Comparison of ENCODE assay signal across 8 cellular contexts in the genomic region with DNA sequence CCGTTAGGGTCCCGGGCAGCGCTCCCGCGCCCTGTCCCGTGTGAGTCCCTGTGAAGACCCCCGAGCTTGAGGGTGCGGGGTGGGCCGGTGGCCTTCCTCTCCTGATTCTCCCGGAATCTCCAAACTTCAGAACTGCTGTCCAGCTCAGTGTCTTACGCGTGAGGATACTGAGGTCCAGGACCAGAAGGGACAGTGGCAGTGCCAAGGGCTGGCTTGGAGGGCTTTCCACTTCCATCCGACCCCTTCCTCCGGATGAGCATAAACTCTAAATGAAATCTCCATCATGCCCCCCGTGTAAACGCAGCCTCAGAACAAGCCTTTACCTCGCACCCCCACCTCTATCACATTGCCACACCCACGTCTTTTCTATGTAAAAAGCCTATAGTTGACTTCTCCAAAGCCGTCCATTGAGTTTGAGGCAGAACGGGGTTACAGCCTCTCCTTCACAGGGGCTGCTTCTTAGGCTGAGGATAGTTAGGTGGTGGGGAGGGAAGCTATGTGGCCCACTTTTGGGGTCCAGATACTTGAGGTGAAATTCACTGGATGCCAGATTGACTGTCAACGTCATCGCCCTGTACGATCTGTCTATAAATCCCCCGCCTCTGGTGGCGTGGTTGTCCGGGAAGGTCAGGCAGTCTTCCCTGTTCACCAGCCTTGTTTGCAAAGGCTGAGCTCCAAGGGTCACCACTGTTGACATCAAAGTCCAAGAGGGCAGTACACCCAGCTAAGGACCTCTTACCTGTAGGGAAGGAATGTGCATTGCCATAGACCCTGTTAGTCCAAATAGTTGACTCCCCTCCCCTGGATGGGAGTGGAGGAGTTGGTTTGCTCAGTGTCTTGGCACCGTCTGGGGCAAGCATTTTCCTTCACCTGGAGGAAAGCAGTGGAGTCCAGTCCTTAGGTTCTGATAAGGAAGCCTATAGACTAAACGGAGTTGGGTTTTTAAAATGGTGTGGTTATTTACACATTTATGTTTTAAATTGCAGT. TPM values are rescaled to one million over a fixed set of nuclear protein-coding genes. Genes with fewer than 3 reads are reported as not detected.
DNase-seq lines count a peak whose midpoint lies in the region; ATAC-seq, FAIRE-seq and TF ChIP-seq lines count a peak whose summit lies in the region.

No MANE protein-coding gene starts in this region.

- peak overlapping the region; percentile 70 to 98 (median 81) for H3K4me3 ChIP-seq in H1 (ENCODE audit: extremely low read depth in 1 of 4, insufficient read depth in 2 of 4, low read depth in 3 of 4, low read length in 4 of 4)
- peak overlapping the region; percentile 89 for H3K4me3 ChIP-seq in naive thymus-derived CD4-positive, alpha-beta T cell (ENCODE audit: low read length)
- H3K4me3 ChIP-seq in upper lobe of right lung: peak overlapping the region; percentile 92

- H3K18ac ChIP-seq in H1 (ENCODE audit: extremely low read depth, low read length): no peak overlapping the region

- peaks cover 47% of the 10 kb centered on the region for H3K4me1 Mint-ChIP-seq in activated CD4-positive, alpha-beta T cell treated with anti-CD3 and anti-CD28 coated beads, Interleukin-2, amount 10 ng/mL, durations not matched to agents 7 days and 5 days
- peaks cover 23 to 51% (median 43%) of the 10 kb centered on the region in 7 donors for H3K4me1 Mint-ChIP-seq in naive thymus-derived CD4-positive, alpha-beta T cell

- CTCF ChIA-PET in activated CD4-positive, alpha-beta T cell treated with anti-CD3 and anti-CD28 coated beads, Interleukin-2, amount 10 ng/mL, durations not matched to agents 7 days and 5 days (lab: Charles Lee): interaction anchor here (1.2 to 1.4 kb wide), 2 partner anchors 8 to 206 kb away, joined by 3 to 5 read pairs; no protein-coding TSS in a partner anchor
- CTCF ChIA-PET in H1 (lab: Charles Lee; ENCODE audit: partially characterized antibody): interaction anchor here (1.1 to 1.6 kb wide), 3 partner anchors 8 to 67 kb away, joined by 3 to 5 read pairs (median 4); a partner anchor contains a TSS
- CTCF ChIA-PET in naive thymus-derived CD4-positive, alpha-beta T cell (lab: Charles Lee): interaction anchor here (3.1 kb wide), 1 partner anchor 8 kb away, joined by 19 read pairs; no protein-coding TSS in a partner anchor

- H3K9me3 ChIP-seq in H1 (ENCODE audit: insufficient read depth in 2 of 2, low read depth in 1 of 2, low read length in 1 of 2) (no peaks in the 10 kb centered on the region), upper lobe of right lung (no peaks in the 10 kb centered on the region)
- H3K9me3 ChIP-seq in naive thymus-derived CD4-positive, alpha-beta T cell (ENCODE audit: control insufficient read depth in 2 of 3, low read length in 3 of 3): no peaks in the 10 kb centered on the region

- no peak overlapping the region for H2BK15ac ChIP-seq in H1 (ENCODE audit: low read length)

- peak; percentile 36 for ATAC-seq in naive thymus-derived CD4-positive, alpha-beta T cell
- ATAC-seq in upper lobe of right lung (peak; percentile 57), GM18868 (IDR thresholded peaks at IDR 0.05; ENCODE audit: unreplicated experiment) (no peak)

- peaks cover 4 to 7% of the 10 kb centered on the region in 2 experiments for H4K20me1 ChIP-seq in H1 (replicated peaks in 1 of 2; ENCODE audit: control insufficient read depth in 1 of 2, insufficient read depth in 2 of 2, low read length in 2 of 2)

- TF ChIP-seq CTCF in GM13976 (IDR thresholded peaks at IDR 0.05; ENCODE audit: borderline replicate concordance, control extremely low read depth, extremely low read depth, insufficient read depth, missing control alignments): no peak
- TF ChIP-seq CTCF in H1 (IDR thresholded peaks at IDR 0.05; ENCODE audit: control extremely low read depth in 1 of 3, insufficient read depth in 1 of 3, low read depth in 1 of 3, low read length in 3 of 3): no peak
- no peak for TF ChIP-seq CTCF in upper lobe of right lung (IDR thresholded peaks at IDR 0.05)

- H3K23ac ChIP-seq in H1 (ENCODE audit: insufficient read length): no peak overlapping the region

- no peak for TF ChIP-seq POLR2A in H1 (IDR thresholded peaks at IDR 0.05; ENCODE audit: control extremely low read depth in 1 of 2, low read depth in 2 of 2, low read length in 2 of 2)

- POLR2A ChIA-PET in activated CD4-positive, alpha-beta T cell treated with anti-CD3 and anti-CD28 coated beads, Interleukin-2, amount 10 ng/mL, durations not matched to agents 7 days and 5 days (lab: Charles Lee): interaction anchor here (1.5 kb wide), 1 partner anchor 9 kb away, joined by 3 read pairs; no protein-coding TSS in a partner anchor
- POLR2A ChIA-PET in H1 (lab: Charles Lee; ENCODE audit: partially characterized antibody): interaction anchor here (1.4 to 7.4 kb wide), 5 partner anchors 7 to 55 kb away, joined by 3 to 46 read pairs (median 5); no protein-coding TSS in a partner anchor
- POLR2A ChIA-PET in naive thymus-derived CD4-positive, alpha-beta T cell (lab: Charles Lee): interaction anchor here (0.7 to 4.6 kb wide), 14 partner anchors 8 to 885 kb away, joined by 3 to 117 read pairs (median 4); a partner anchor contains a TSS

- no peak overlapping the region for H2BK120ac ChIP-seq in H1 (replicated peaks; ENCODE audit: low read depth, low read length)

- in situ Hi-C loops in GM13976 (cut with MboI; ENCODE audit: low sequenced_read_pairs, unreplicated experiment): no loop called here

- FAIRE-seq in H1 (lab: Jason Lieb, UNC): no peak

- H3K27me3 ChIP-seq in H1 (replicated peaks in 1 of 4; ENCODE audit: control insufficient read depth in 3 of 4, extremely low read depth in 1 of 4, insufficient read depth in 3 of 4, low read length in 3 of 4) (peaks cover 0 to 6% (median 0%) of the 10 kb centered on the region in 4 experiments; a peak in 1 of 7 replicates), upper lobe of right lung (no peaks in the 10 kb centered on the region)
- no peaks in the 10 kb centered on the region for H3K27me3 ChIP-seq in naive thymus-derived CD4-positive, alpha-beta T cell (ENCODE audit: control insufficient read depth in 2 of 2, insufficient read depth in 2 of 2, low read length in 2 of 2)

- peaks cover 46% of the 10 kb centered on the region for H3K36me3 Mint-ChIP-seq in activated CD4-positive, alpha-beta T cell treated with anti-CD3 and anti-CD28 coated beads, Interleukin-2, amount 10 ng/mL, durations not matched to agents 7 days and 5 days (ENCODE audit: low read depth)
- peaks cover 0 to 34% (median 4%) of the 10 kb centered on the region in 5 donors for H3K36me3 Mint-ChIP-seq in naive thymus-derived CD4-positive, alpha-beta T cell

- peaks cover 4% of the 10 kb centered on the region; the same call in 1 of the 2 replicates for H3K79me1 ChIP-seq in H1 (ENCODE audit: low read depth, low read length)

- H3K4me1 ChIP-seq in H1 (replicated peaks in 1 of 4; ENCODE audit: control insufficient read depth in 3 of 4, insufficient read depth in 4 of 4, low read length in 3 of 4) (peaks cover 0 to 9% (median 5%) of the 10 kb centered on the region in 4 experiments; a peak in 4 of 7 replicates), upper lobe of right lung (peaks cover 54% of the 10 kb centered on the region)
- H3K4me1 ChIP-seq in naive thymus-derived CD4-positive, alpha-beta T cell (ENCODE audit: control insufficient read depth in 2 of 2, insufficient read depth in 2 of 2, low read length in 2 of 2): peaks cover 22 to 30% of the 10 kb centered on the region in 2 donors

- H3K56ac ChIP-seq in H1 (replicated peaks; ENCODE audit: insufficient read length, low read depth, low read length): peak overlapping the region; percentile 37

- no peak for TF ChIP-seq RAD21 in H1 (IDR thresholded peaks at IDR 0.05 in 1 of 2, conservative IDR thresholded peaks at IDR 0.05 in 1 of 2; ENCODE audit: low read depth in 2 of 2, low read length in 2 of 2)

- peaks cover 0 to 2% (median 0%) of the 10 kb centered on the region in 4 experiments; a peak in 1 of 8 replicates for H3K36me3 ChIP-seq in H1 (ENCODE audit: control insufficient read depth in 2 of 4, insufficient read depth in 4 of 4, low read length in 3 of 4)
- H3K36me3 ChIP-seq in naive thymus-derived CD4-positive, alpha-beta T cell (ENCODE audit: control insufficient read depth in 2 of 3, insufficient read depth in 3 of 3, low read length in 3 of 3): peaks cover 0 to 3% (median 0%) of the 10 kb centered on the region in 3 experiments
- no peaks in the 10 kb centered on the region for H3K36me3 ChIP-seq in upper lobe of right lung

- TF ChIP-seq EP300 in H1 (IDR thresholded peaks at IDR 0.05; ENCODE audit: borderline replicate concordance in 1 of 2, low read depth in 2 of 2, low read length in 2 of 2): no peak

- H4K5ac ChIP-seq in H1 (ENCODE audit: insufficient read length, low read depth, low read length): no peak overlapping the region

- peak overlapping the region; percentile 92 for H3K27ac Mint-ChIP-seq in activated CD4-positive, alpha-beta T cell treated with anti-CD3 and anti-CD28 coated beads, Interleukin-2, amount 10 ng/mL, durations not matched to agents 7 days and 5 days
- H3K27ac Mint-ChIP-seq in naive thymus-derived CD4-positive, alpha-beta T cell: peak overlapping the region; percentile 95 to 100 (median 98)

- H2BK12ac ChIP-seq in H1 (ENCODE audit: low read depth, low read length): 0 out of 2 replicates have a peak overlapping the region, but pooled peaks have one; percentile 52

- DNase-seq in GM13976 (ENCODE audit: low spot score): peak; percentile 34
- peak; percentile 83 for DNase-seq in NAMALWA (ENCODE audit: low spot score)
- DNase-seq in activated CD4-positive, alpha-beta T cell treated with anti-CD3 and anti-CD28 coated beads, Interleukin-2, amount 10 ng/mL, durations not matched to agents 7 days and 5 days: peak; percentile 63
- peak in 1 of 2 experiments; percentile 47 for DNase-seq in H1 (ENCODE audit: low read depth in 1 of 2, low spot score in 2 of 2)
- peak; percentile 16 to 79 (median 72) for DNase-seq in naive thymus-derived CD4-positive, alpha-beta T cell
- peak; percentile 79 for DNase-seq in upper lobe of right lung
- no peak for DNase-seq in NCI-H2081 (lab: John Stamatoyannopoulos, UW)

- H3K23me2 ChIP-seq in H1 (ENCODE audit: low read depth, low read length): peaks cover 13% of the 10 kb centered on the region

- H3K4ac ChIP-seq in H1 (replicated peaks; ENCODE audit: insufficient read length, low read depth, low read length): no peak overlapping the region

- no peak overlapping the region for H2BK5ac ChIP-seq in H1 (ENCODE audit: low read depth, low read length)

- intact Hi-C loops in naive thymus-derived CD4-positive, alpha-beta T cell (cut with micrococcal nuclease): loop anchor here (1.0 to 10.0 kb wide), 5 partner anchors 9 to 886 kb away; a partner anchor contains a TSS
- intact Hi-C loops in upper lobe of right lung (cut with DNase I): no loop called here

- H2AK5ac ChIP-seq in H1 (ENCODE audit: low read depth, low read length): no peak overlapping the region

- H3K9ac ChIP-seq in H1 (replicated peaks in 1 of 4; ENCODE audit: extremely low read depth in 1 of 4, low read depth in 3 of 4, low read length in 3 of 4): peak overlapping the region in 3 of 4 experiments; percentile 58 to 82 (median 76); a peak in 6 of 7 replicates

- no peak overlapping the region for H2BK20ac ChIP-seq in H1 (ENCODE audit: low read length)

- no peak overlapping the region for H3K27ac ChIP-seq in H1 (ENCODE audit: low read depth, low read length)
- peak overlapping the region; percentile 97 for H3K27ac ChIP-seq in naive thymus-derived CD4-positive, alpha-beta T cell (ENCODE audit: low read depth, low read length)
- peak overlapping the region; percentile 98 for H3K27ac ChIP-seq in upper lobe of right lung

- peak overlapping the region; percentile 83 for H3K4me3 Mint-ChIP-seq in activated CD4-positive, alpha-beta T cell treated with anti-CD3 and anti-CD28 coated beads, Interleukin-2, amount 10 ng/mL, durations not matched to agents 7 days and 5 days
- H3K4me3 Mint-ChIP-seq in naive thymus-derived CD4-positive, alpha-beta T cell: peak overlapping the region; percentile 88 to 100 (median 97)

- no peaks in the 10 kb centered on the region for H3K27me3 Mint-ChIP-seq in activated CD4-positive, alpha-beta T cell treated with anti-CD3 and anti-CD28 coated beads, Interleukin-2, amount 10 ng/mL, durations not matched to agents 7 days and 5 days
- H3K27me3 Mint-ChIP-seq in naive thymus-derived CD4-positive, alpha-beta T cell: no peaks in the 10 kb centered on the region

- H4K8ac ChIP-seq in H1 (ENCODE audit: extremely low read depth, insufficient read depth, low read length): no peak overlapping the region

- no peaks in the 10 kb centered on the region for H3K9me3 Mint-ChIP-seq in activated CD4-positive, alpha-beta T cell treated with anti-CD3 and anti-CD28 coated beads, Interleukin-2, amount 10 ng/mL, durations not matched to agents 7 days and 5 days
- H3K9me3 Mint-ChIP-seq in naive thymus-derived CD4-positive, alpha-beta T cell: peaks cover 0 to 2% (median 0%) of the 10 kb centered on the region in 11 donors

- H3K4me2 ChIP-seq in H1 (ENCODE audit: insufficient read depth in 1 of 2, low read depth in 2 of 2, low read length in 2 of 2): peak overlapping the region; percentile 84 to 88

- WGBS in H1 (ENCODE audit: extremely low coverage in 1 of 2, insufficient coverage in 1 of 2, insufficient read length in 1 of 2, insufficient replicate concordance in 2 of 2, low coverage in 1 of 2, low lambda C conversion rate in 2 of 2, missing lambda C conversion rate in 1 of 2), 2 experiments: 20% methylated on average over 25 of the region's 28 CpGs; no CpG with 5 or more reads in 1 of the 2 experiments

- peaks cover 2 to 50% of the 10 kb centered on the region in 2 experiments; a peak in 3 of 4 replicates for H3K79me2 ChIP-seq in H1 (ENCODE audit: control insufficient read depth in 1 of 2, insufficient read depth in 2 of 2, low read length in 2 of 2)

- H3K14ac ChIP-seq in H1 (ENCODE audit: insufficient read length): no peak overlapping the region

- no peak overlapping the region for H4K91ac ChIP-seq in H1 (replicated peaks; ENCODE audit: insufficient read length, low read length)

- H2AFZ ChIP-seq in H1 (ENCODE audit: low read length): no peak overlapping the region

RNA-seq across cellular contexts. Expression of a gene that starts 1.2 kb away (rescaled TPM):
- 10 to 100 TPM; 80.1 to 94.1 TPM for total RNA-seq in activated CD4-positive, alpha-beta T cell treated with anti-CD3 and anti-CD28 coated beads, Interleukin-2, amount 10 ng/mL, durations not matched to agents 7 days and 5 days
- total RNA-seq in H1 (2021; fragmentation: NEBNext Ultra II Directional; extraction: Animal tissue kit (Norgen Biotek cat#: 25700)): 14.1 and 16.4 TPM in 2 replicates
- 4.7 and 4.8 TPM in 2 replicates for polyA plus RNA-seq in H1 (2011; rRNA removed)
- polyA plus RNA-seq in H1 (2011; cell fraction: cytosol; rRNA removed): 7.2 TPM
- 9.5 TPM for polyA plus RNA-seq in H1 (2011; cell fraction: nucleus; rRNA removed)
- 5.8 to 9.3 TPM (median 7.1 TPM) in 4 replicates for polyA plus RNA-seq in H1 (2012, experiment 1 of 2)
- polyA plus RNA-seq in H1 (2012, experiment 2 of 2): 1.0 TPM
- polyA plus RNA-seq in H1 (2013, experiment 1 of 2): 7.5 TPM
- polyA plus RNA-seq in H1 (2013, experiment 2 of 2): 7.5 TPM
- polyA minus RNA-seq in H1 (2011; rRNA and poly(A)+ RNA removed): 13.2 and 21.5 TPM in 2 replicates
- polyA minus RNA-seq in H1 (2011; cell fraction: cytosol; rRNA and poly(A)+ RNA removed): 8.7 TPM
- 23.2 TPM for polyA minus RNA-seq in H1 (2011; cell fraction: nucleus; rRNA and poly(A)+ RNA removed)
- 100 to 1,000 TPM in 4 of 5 experiments, 10 to 100 TPM in 1; 97.3 to 138 (median 126) TPM for total RNA-seq in naive thymus-derived CD4-positive, alpha-beta T cell
- polyA plus RNA-seq in naive thymus-derived CD4-positive, alpha-beta T cell: 10 to 100 TPM; 41.9 to 50.1 TPM
- 88.6 TPM for total RNA-seq in upper lobe of right lung

Comparison
In these comparisons a context has a peak if more than half of its experiments do, and no peak if none do; other contexts are left out.
1. DNase-seq: peak in GM13976 (single experiment), NAMALWA (single experiment), activated CD4-positive, alpha-beta T cell treated with anti-CD3 and anti-CD28 coated beads, Interleukin-2, amount 10 ng/mL, durations not matched to agents 7 days and 5 days (single experiment), naive thymus-derived CD4-positive, alpha-beta T cell (9 of 9) and upper lobe of right lung (single experiment); none in NCI-H2081 (0 of 2).
2. Peak in every context shown above with its lines, with median percentiles within 50 percentile points of each other: H3K4me3 ChIP-seq.